In the genomic region with DNA sequence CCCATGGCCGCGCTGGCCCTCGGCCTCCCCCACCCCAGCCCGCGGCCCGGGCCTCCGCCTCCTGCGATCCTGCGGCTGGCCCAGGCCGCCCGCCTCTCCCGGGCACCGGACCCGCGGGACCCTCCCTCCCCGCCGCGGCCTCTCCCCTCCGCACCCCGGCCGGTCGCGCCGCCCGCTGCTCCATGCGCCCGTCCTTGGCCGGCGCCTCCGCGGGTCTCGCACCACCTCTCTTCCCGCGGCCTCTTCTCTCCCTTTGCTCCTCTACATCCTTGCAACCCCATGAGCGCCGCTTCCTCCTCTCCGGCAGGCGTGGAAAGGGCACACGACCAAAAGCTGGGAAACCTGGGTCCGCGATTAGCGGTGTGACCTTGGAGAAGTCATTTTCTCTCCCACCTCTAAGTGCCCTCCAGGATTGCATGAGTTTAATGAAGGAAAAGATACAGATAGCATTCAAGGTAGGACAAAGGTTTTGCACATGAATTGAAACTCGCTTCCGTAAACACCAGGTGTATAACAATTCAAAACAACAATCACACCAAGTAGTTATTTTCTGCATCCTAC, we compare ENCODE assay signal across 8 cellular contexts. TPM values are rescaled to one million over a fixed set of nuclear protein-coding genes. Genes with fewer than 3 reads are reported as not detected.
DNase-seq lines count a peak whose midpoint lies in the region; ATAC-seq and TF ChIP-seq lines count a peak whose summit lies in the region.

No MANE protein-coding gene starts in this region.

- DNase-seq in NCI-H187 (lab: John Stamatoyannopoulos, UW) (peak; percentile 23 to 31), NCI-H187 treated with DMSO at 0.1 percent for 48 hours (lab: John Stamatoyannopoulos, UW) (no peak), NCI-H1694 treated with DMSO at 0.1 percent for 48 hours (lab: John Stamatoyannopoulos, UW) (peak; percentile 48), WERI-Rb-1 (peak; percentile 68)
- DNase-seq in effector memory CD4-positive, alpha-beta T cell = peak in 1 of 3 donors; percentile 4

- H3K9ac ChIP-seq in subcutaneous abdominal adipose tissue (ENCODE audit: low read length in 5 of 5) = peak overlapping the region in 3 of 5 donors; percentile 10 to 53 (median 41)

- H3K36me3 ChIP-seq in WERI-Rb-1 = peaks cover 8% of the 10 kb centered on the region
- no peaks in the 10 kb centered on the region for H3K36me3 ChIP-seq in effector memory CD4-positive, alpha-beta T cell (ENCODE audit: control insufficient read depth, insufficient read depth, low read length)
- peaks cover 9% of the 10 kb centered on the region for H3K36me3 ChIP-seq in mesodermal cell (ENCODE audit: control insufficient read depth, insufficient read depth, low read length)
- H3K36me3 ChIP-seq in subcutaneous abdominal adipose tissue (ENCODE audit: control insufficient read depth in 5 of 5, insufficient read depth in 5 of 5, low read length in 5 of 5) = no peaks in the 10 kb centered on the region

- H3K27ac ChIP-seq in WERI-Rb-1 (peak overlapping the region; percentile 71), mesodermal cell (ENCODE audit: low read depth, low read length, severe bottlenecking) (no peak overlapping the region), subcutaneous abdominal adipose tissue (ENCODE audit: low read depth, low read length) (no peak overlapping the region)
- H3K27ac ChIP-seq in effector memory CD4-positive, alpha-beta T cell (ENCODE audit: insufficient read depth, low read length, poor library complexity, severe bottlenecking) = no peak overlapping the region

- 3 to 5% methylated on average over 23 to 24 of the region's 44 CpGs for WGBS in mesodermal cell (ENCODE audit: insufficient coverage in 2 of 2), 2 experiments

- H3K27me3 ChIP-seq in WERI-Rb-1 (ENCODE audit: insufficient read depth, low read depth, severe bottlenecking) = no peaks in the 10 kb centered on the region
- no peaks in the 10 kb centered on the region for H3K27me3 ChIP-seq in effector memory CD4-positive, alpha-beta T cell (replicated peaks; ENCODE audit: control insufficient read depth, insufficient read depth, low read length, poor library complexity, severe bottlenecking)
- no peaks in the 10 kb centered on the region for H3K27me3 ChIP-seq in subcutaneous abdominal adipose tissue (ENCODE audit: control insufficient read depth in 5 of 5, insufficient read depth in 4 of 5, low read length in 5 of 5)

- H3K4me3 ChIP-seq in WERI-Rb-1 (ENCODE audit: low read depth, low read length) (peak overlapping the region; percentile 49), mesodermal cell (ENCODE audit: extremely low read depth, insufficient read depth, low read length, poor library complexity, severe bottlenecking) (peak overlapping the region; percentile 46), subcutaneous abdominal adipose tissue (ENCODE audit: low read depth in 1 of 5, low read length in 5 of 5) (peak overlapping the region; percentile 63 to 88 (median 65))
- H3K4me3 ChIP-seq in effector memory CD4-positive, alpha-beta T cell (ENCODE audit: insufficient read depth, low read depth, low read length, poor library complexity, severe bottlenecking) = peak overlapping the region; percentile 27

- H3K9me3 ChIP-seq in WERI-Rb-1 (ENCODE audit: severe bottlenecking) = no peaks in the 10 kb centered on the region
- H3K9me3 ChIP-seq in effector memory CD4-positive, alpha-beta T cell (ENCODE audit: control insufficient read depth, low read length) = no peaks in the 10 kb centered on the region
- H3K9me3 ChIP-seq in mesodermal cell (ENCODE audit: control insufficient read depth, low read length) = no peaks in the 10 kb centered on the region
- H3K9me3 ChIP-seq in subcutaneous abdominal adipose tissue (ENCODE audit: control insufficient read depth in 5 of 5, low read length in 5 of 5) = no peaks in the 10 kb centered on the region

- no peak for TF ChIP-seq CTCF in WERI-Rb-1 (IDR thresholded peaks at IDR 0.05; ENCODE audit: low read depth, low read length)

- ATAC-seq in HG02623 (IDR thresholded peaks at IDR 0.05; ENCODE audit: unreplicated experiment) = peak; percentile 26

- H3K4me1 ChIP-seq in effector memory CD4-positive, alpha-beta T cell (ENCODE audit: control insufficient read depth, insufficient read depth, low read length, poor library complexity, severe bottlenecking) = peaks cover 11% of the 10 kb centered on the region
- H3K4me1 ChIP-seq in mesodermal cell (ENCODE audit: control insufficient read depth, insufficient read depth, low read length, poor library complexity, severe bottlenecking) (no peaks in the 10 kb centered on the region), subcutaneous abdominal adipose tissue (ENCODE audit: control insufficient read depth in 5 of 5, insufficient read depth in 5 of 5, low read length in 5 of 5) (peaks cover 0 to 13% (median 8%) of the 10 kb centered on the region in 5 donors)

RNA-seq across cellular contexts. Expression of a gene that starts 0.4 kb away (rescaled TPM):
- 53.5 TPM for polyA plus RNA-seq in mesodermal cell (2013, experiment 1 of 2)
- 48.3 TPM for polyA plus RNA-seq in mesodermal cell (2013, experiment 2 of 2)
